In the genomic region with DNA sequence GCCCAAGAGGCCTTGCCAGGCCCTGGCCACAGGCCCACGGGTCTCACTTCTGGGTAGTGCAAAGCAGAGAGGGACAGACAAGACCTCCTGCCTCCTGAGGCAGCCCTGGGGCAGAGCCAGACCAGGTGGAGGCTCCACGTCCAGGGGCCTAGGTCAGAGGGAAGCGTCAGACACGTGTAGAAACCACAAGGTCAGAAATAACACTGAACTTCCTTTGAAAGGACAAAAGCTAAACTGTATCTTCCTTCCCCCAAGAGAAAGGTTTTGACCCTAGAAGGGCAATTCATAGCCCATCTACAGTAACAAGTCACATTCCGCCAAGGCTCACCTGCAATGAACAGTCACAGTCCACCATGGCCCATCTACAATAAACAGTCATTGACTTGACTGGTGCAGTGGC, we compare ENCODE assay signal across 12 cellular contexts. TPM values are rescaled to one million over a fixed set of nuclear protein-coding genes. Genes with fewer than 3 reads are reported as not detected.
DNase-seq lines count a peak whose midpoint lies in the region; ATAC-seq and TF ChIP-seq lines count a peak whose summit lies in the region.
"Had no signal": no experiment of that assay in that cellular context is flagged by ENCODE, and none has a peak within 500 bp of the region (broad histone marks: within the 10 kb centered on the region; RNA-seq: fewer than 3 reads in every experiment).

No MANE protein-coding gene starts in this region.

- no peaks in the 10 kb centered on the region for H3K27me3 ChIP-seq in vagina
- H3K27me3 ChIP-seq: cardiac muscle cell, ovary had no signal

- intact Hi-C loops in vagina (cut with DNase I) = no loop called here
- intact Hi-C loops in activated T-helper 2 cell treated with anti-CD3 and anti-CD28 coated beads, Interferon-gamma antibody, Interleukin-2, Interleukin-4, amounts not matched to agents 10 μg/mL and 5 μg/mL and 100 μg/mL, durations not matched to agents 14 hours and 24 hours and 36 hours (cut with micrococcal nuclease) = no loop called here

- peak; percentile 74 for ATAC-seq in GM19395 (IDR thresholded peaks at IDR 0.05; ENCODE audit: unreplicated experiment)
- peak; percentile 57 for ATAC-seq in HG02852 (IDR thresholded peaks at IDR 0.05; ENCODE audit: unreplicated experiment)
- no peak for ATAC-seq in HG03354 (IDR thresholded peaks at IDR 0.05; ENCODE audit: poor library complexity, severe bottlenecking, unreplicated experiment)

- no peaks in the 10 kb centered on the region for H3K27me3 Mint-ChIP-seq in activated T-helper 2 cell treated with anti-CD3 and anti-CD28 coated beads, Interferon-gamma antibody, Interleukin-2, Interleukin-4, amounts not matched to agents 10 μg/mL and 5 μg/mL and 100 μg/mL, durations not matched to agents 14 hours and 24 hours and 36 hours (ENCODE audit: low read depth)

- TF ChIP-seq POLR2A in vagina (IDR thresholded peaks at IDR 0.05) = no peak

- H3K27ac Mint-ChIP-seq in activated T-helper 2 cell treated with anti-CD3 and anti-CD28 coated beads, Interferon-gamma antibody, Interleukin-2, Interleukin-4, amounts not matched to agents 10 μg/mL and 5 μg/mL and 100 μg/mL, durations not matched to agents 14 hours and 24 hours and 36 hours = no peak overlapping the region
- H3K27ac Mint-ChIP-seq: activated T-helper 1 cell treated with anti-CD3 and anti-CD28 coated beads, Interleukin-12 subunit alpha, Interleukin-12 subunit beta, Interleukin-2, Interleukin-4 antibody, amounts not matched to agents 30 ng/mL and 10 ng/mL and 1 ng/mL, durations not matched to agents 14 hours and 24 hours and 36 hours had no signal

- H3K4me3 Mint-ChIP-seq in activated T-helper 2 cell treated with anti-CD3 and anti-CD28 coated beads, Interferon-gamma antibody, Interleukin-2, Interleukin-4, amounts not matched to agents 10 μg/mL and 5 μg/mL and 100 μg/mL, durations not matched to agents 14 hours and 24 hours and 36 hours (ENCODE audit: low read depth) = no peak overlapping the region
- H3K4me3 Mint-ChIP-seq: activated T-helper 1 cell treated with anti-CD3 and anti-CD28 coated beads, Interleukin-12 subunit alpha, Interleukin-12 subunit beta, Interleukin-2, Interleukin-4 antibody, amounts not matched to agents 30 ng/mL and 10 ng/mL and 1 ng/mL, durations not matched to agents 14 hours and 24 hours and 36 hours had no signal

- H3K36me3 ChIP-seq in vagina = peaks cover 0 to 10% of the 10 kb centered on the region in 2 donors
- H3K36me3 ChIP-seq: cardiac muscle cell, ovary had no signal

- H3K27ac ChIP-seq in VCaP = peak overlapping the region; percentile 92
- H3K27ac ChIP-seq in vagina = peak overlapping the region; percentile 86
- H3K27ac ChIP-seq: cardiac muscle cell, ovary had no signal

- no peaks in the 10 kb centered on the region for H3K4me1 Mint-ChIP-seq in activated T-helper 2 cell treated with anti-CD3 and anti-CD28 coated beads, Interferon-gamma antibody, Interleukin-2, Interleukin-4, amounts not matched to agents 10 μg/mL and 5 μg/mL and 100 μg/mL, durations not matched to agents 14 hours and 24 hours and 36 hours (ENCODE audit: low read depth)

- no peak for DNase-seq in vagina (ENCODE audit: extremely low spot score in 2 of 2)
- DNase-seq in activated T-helper 2 cell treated with anti-CD3 and anti-CD28 coated beads, Interferon-gamma antibody, Interleukin-2, Interleukin-4, amounts not matched to agents 10 μg/mL and 5 μg/mL and 100 μg/mL, durations not matched to agents 14 hours and 24 hours and 36 hours (ENCODE audit: low spot score) = no peak
- DNase-seq in EL = no peak
- DNase-seq: DMS 273 treated with DMSO at 0.1 percent for 48 hours, NCI-H1436 treated with DMSO at 0.1 percent for 48 hours, ovary had no signal

- TF ChIP-seq CTCF in VCaP (conservative IDR thresholded peaks at IDR 0.05) = no peak
- TF ChIP-seq CTCF in vagina (IDR thresholded peaks at IDR 0.05) = no peak

- H3K36me3 Mint-ChIP-seq in activated T-helper 2 cell treated with anti-CD3 and anti-CD28 coated beads, Interferon-gamma antibody, Interleukin-2, Interleukin-4, amounts not matched to agents 10 μg/mL and 5 μg/mL and 100 μg/mL, durations not matched to agents 14 hours and 24 hours and 36 hours (ENCODE audit: low read depth) = no peaks in the 10 kb centered on the region

- H3K4me3 ChIP-seq in vagina = no peak overlapping the region
- H3K4me3 ChIP-seq: cardiac muscle cell, ovary had no signal

- H3K4me1 ChIP-seq in vagina = peaks cover 66% of the 10 kb centered on the region

- H3K9me3 Mint-ChIP-seq in activated T-helper 2 cell treated with anti-CD3 and anti-CD28 coated beads, Interferon-gamma antibody, Interleukin-2, Interleukin-4, amounts not matched to agents 10 μg/mL and 5 μg/mL and 100 μg/mL, durations not matched to agents 14 hours and 24 hours and 36 hours = no peaks in the 10 kb centered on the region
- H3K9me3 Mint-ChIP-seq: activated T-helper 1 cell treated with anti-CD3 and anti-CD28 coated beads, Interleukin-12 subunit alpha, Interleukin-12 subunit beta, Interleukin-2, Interleukin-4 antibody, amounts not matched to agents 30 ng/mL and 10 ng/mL and 1 ng/mL, durations not matched to agents 14 hours and 24 hours and 36 hours had no signal

- no peaks in the 10 kb centered on the region for H3K9me3 ChIP-seq in vagina
- H3K9me3 ChIP-seq: ovary had no signal

RNA-seq across cellular contexts. Expression of gene SDC1, which starts 17.9 kb away (rescaled TPM):
- 184 TPM for total RNA-seq in vagina
- total RNA-seq in activated T-helper 2 cell treated with anti-CD3 and anti-CD28 coated beads, Interferon-gamma antibody, Interleukin-2, Interleukin-4, amounts not matched to agents 10 μg/mL and 5 μg/mL and 100 μg/mL, durations not matched to agents 14 hours and 24 hours and 36 hours = 0.59 and 0.62 TPM in 2 replicates

Comparison
In these comparisons a context has a peak if more than half of its experiments do, and no peak if none do; other contexts are left out.
1. RNA of gene SDC1, which starts 17.9 kb away (total RNA-seq): 184 TPM in vagina (single experiment); 0.59 to 0.62 TPM in activated T-helper 2 cell treated with anti-CD3 and anti-CD28 coated beads, Interferon-gamma antibody, Interleukin-2, Interleukin-4, amounts not matched to agents 10 μg/mL and 5 μg/mL and 100 μg/mL, durations not matched to agents 14 hours and 24 hours and 36 hours; every median in the first group is over 100 times any median in the second.